Comparison of ENCODE assay signal across 9 cellular contexts in the genomic region with DNA sequence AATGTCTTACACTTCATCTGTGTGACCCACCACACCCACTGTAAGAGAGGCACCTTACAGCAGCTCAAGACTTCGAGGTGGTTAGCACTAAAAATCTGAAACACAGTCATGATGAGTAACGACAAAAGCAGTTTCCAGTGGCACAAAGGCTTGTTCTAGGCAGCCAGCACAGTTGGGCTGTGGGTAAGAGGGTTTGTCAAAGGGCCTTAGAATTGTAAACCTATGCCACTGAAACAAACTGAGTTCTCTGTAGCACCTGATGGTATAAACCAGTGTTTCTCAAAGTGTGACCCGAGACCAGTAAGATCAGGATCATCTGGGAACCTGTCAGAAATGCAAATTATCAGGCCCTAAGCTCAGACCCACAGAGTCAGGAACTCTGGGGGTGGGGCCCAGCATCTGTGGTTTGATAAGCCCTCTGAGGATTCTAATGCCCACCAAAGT. TPM values are rescaled to one million over a fixed set of nuclear protein-coding genes. Genes with fewer than 3 reads are reported as not detected.
A peak's percentile ranks its signal among the peaks of the same experiment; 100 is the strongest.
DNase-seq lines count a peak whose midpoint lies in the region; ATAC-seq and TF ChIP-seq lines count a peak whose summit lies in the region.
"Had no signal": no experiment of that assay in that cellular context is flagged by ENCODE, and none has a peak within 500 bp of the region (broad histone marks: within the 10 kb centered on the region; RNA-seq: fewer than 3 reads in every experiment).

No MANE protein-coding gene starts in this region.

- H3K4me1 ChIP-seq in left ventricle myocardium inferior (peaks cover 95% of the 10 kb centered on the region), subcutaneous abdominal adipose tissue (ENCODE audit: control insufficient read depth in 5 of 5, insufficient read depth in 5 of 5, low read length in 5 of 5) (peaks cover 2 to 65% (median 52%) of the 10 kb centered on the region in 5 donors)

- DNase-seq in left ventricle myocardium inferior (no peak), Right ventricle myocardium superior (no peak), glomerular visceral epithelial cell (ENCODE audit: extremely low spot score) (peak; percentile 73), endothelial cell (ENCODE audit: low spot score) (no peak), progenitor cell of endocrine pancreas (ENCODE audit: low spot score, unreplicated experiment) (no peak)
- peak; percentile 77 for DNase-seq in activated CD8-positive, alpha-beta T cell treated with anti-CD3 and anti-CD28 coated beads for 36 hours

- intact Hi-C loops in left ventricle myocardium inferior (cut with micrococcal nuclease) (no loop called here), Right ventricle myocardium superior (cut with DNase I) (no loop called here)
- intact Hi-C loops in activated CD8-positive, alpha-beta T cell treated with anti-CD3 and anti-CD28 coated beads for 36 hours (cut with micrococcal nuclease), result loop anchor here (5.0 kb wide), 1 partner anchor 118 kb away; no protein-coding TSS in a partner anchor

- peak overlapping the region; percentile 88 for H3K27ac Mint-ChIP-seq in activated CD8-positive, alpha-beta T cell treated with anti-CD3 and anti-CD28 coated beads for 36 hours
- H3K27ac Mint-ChIP-seq in endothelial cell (ENCODE audit: unreplicated experiment) (no peak overlapping the region), progenitor cell of endocrine pancreas (no peak overlapping the region)

- H3K36me3 ChIP-seq in left ventricle myocardium inferior (no peaks in the 10 kb centered on the region), subcutaneous abdominal adipose tissue (ENCODE audit: control insufficient read depth in 5 of 5, insufficient read depth in 5 of 5, low read length in 5 of 5) (no peaks in the 10 kb centered on the region)

- no peaks in the 10 kb centered on the region for H3K27me3 Mint-ChIP-seq in activated CD8-positive, alpha-beta T cell treated with anti-CD3 and anti-CD28 coated beads for 36 hours
- H3K27me3 Mint-ChIP-seq in endothelial cell (ENCODE audit: unreplicated experiment), result no peaks in the 10 kb centered on the region
- peaks cover 6% of the 10 kb centered on the region for H3K27me3 Mint-ChIP-seq in progenitor cell of endocrine pancreas

- H3K9me3 Mint-ChIP-seq in activated CD8-positive, alpha-beta T cell treated with anti-CD3 and anti-CD28 coated beads for 36 hours, result no peaks in the 10 kb centered on the region
- H3K9me3 Mint-ChIP-seq in endothelial cell (ENCODE audit: unreplicated experiment), result no peaks in the 10 kb centered on the region
- H3K9me3 Mint-ChIP-seq in progenitor cell of endocrine pancreas (ENCODE audit: low read depth), result no peaks in the 10 kb centered on the region

- TF ChIP-seq CTCF in left ventricle myocardium inferior (IDR thresholded peaks at IDR 0.05; ENCODE audit: borderline replicate concordance) (no peak), endothelial cell (IDR thresholded peaks at IDR 0.05; ENCODE audit: unreplicated experiment) (no peak), progenitor cell of endocrine pancreas (IDR thresholded peaks at IDR 0.05; ENCODE audit: unreplicated experiment) (no peak)
- no peak for TF ChIP-seq CTCF in activated CD8-positive, alpha-beta T cell treated with anti-CD3 and anti-CD28 coated beads for 36 hours (IDR thresholded peaks at IDR 0.05)

- no peaks in the 10 kb centered on the region for H3K36me3 Mint-ChIP-seq in activated CD8-positive, alpha-beta T cell treated with anti-CD3 and anti-CD28 coated beads for 36 hours (ENCODE audit: low read depth)
- H3K36me3 Mint-ChIP-seq in endothelial cell (ENCODE audit: low read depth, unreplicated experiment), result no peaks in the 10 kb centered on the region
- no peaks in the 10 kb centered on the region for H3K36me3 Mint-ChIP-seq in progenitor cell of endocrine pancreas (ENCODE audit: insufficient read depth)

- H3K9me3 ChIP-seq in left ventricle myocardium inferior (replicated peaks) (no peaks in the 10 kb centered on the region), subcutaneous abdominal adipose tissue (ENCODE audit: control insufficient read depth in 5 of 5, low read length in 5 of 5) (no peaks in the 10 kb centered on the region)

- H3K27ac ChIP-seq in left ventricle myocardium inferior (replicated peaks) (peak overlapping the region; percentile 87), subcutaneous abdominal adipose tissue (ENCODE audit: low read depth, low read length) (peak overlapping the region; percentile 45)
- H3K27ac ChIP-seq: C4-2B had no signal

- ATAC-seq in Right ventricle myocardium superior (ENCODE audit: poor library complexity) (no peak), HG02840 (IDR thresholded peaks at IDR 0.05; ENCODE audit: low FRiP score, unreplicated experiment) (no peak)
- ATAC-seq in activated CD8-positive, alpha-beta T cell treated with anti-CD3 and anti-CD28 coated beads for 36 hours, result peak; percentile 80

- POLR2A ChIA-PET in activated CD8-positive, alpha-beta T cell treated with anti-CD3 and anti-CD28 coated beads for 36 hours (lab: Charles Lee), result interaction anchor here (0.8 to 2.8 kb wide), 10 partner anchors 11 to 176 kb away, joined by 3 to 10 read pairs (median 3); a partner anchor contains a TSS

- H3K4me1 Mint-ChIP-seq in activated CD8-positive, alpha-beta T cell treated with anti-CD3 and anti-CD28 coated beads for 36 hours (ENCODE audit: low read depth), result peaks cover 37% of the 10 kb centered on the region
- H3K4me1 Mint-ChIP-seq in endothelial cell (ENCODE audit: unreplicated experiment) (peaks cover 11% of the 10 kb centered on the region), progenitor cell of endocrine pancreas (ENCODE audit: low read depth) (peaks cover 1% of the 10 kb centered on the region)

- no peaks in the 10 kb centered on the region for H3K27me3 ChIP-seq in left ventricle myocardium inferior (ENCODE audit: low read depth)
- no peaks in the 10 kb centered on the region for H3K27me3 ChIP-seq in subcutaneous abdominal adipose tissue (ENCODE audit: control insufficient read depth in 5 of 5, insufficient read depth in 4 of 5, low read length in 5 of 5)

- no peak overlapping the region for H3K4me3 Mint-ChIP-seq in activated CD8-positive, alpha-beta T cell treated with anti-CD3 and anti-CD28 coated beads for 36 hours
- H3K4me3 Mint-ChIP-seq in endothelial cell (ENCODE audit: unreplicated experiment), result no peak overlapping the region
- no peak overlapping the region for H3K4me3 Mint-ChIP-seq in progenitor cell of endocrine pancreas (ENCODE audit: low read depth)

- CTCF ChIA-PET in activated CD8-positive, alpha-beta T cell treated with anti-CD3 and anti-CD28 coated beads for 36 hours (lab: Charles Lee), result interaction anchor here (1.0 to 3.8 kb wide), 8 partner anchors 23 to 400 kb away, joined by 3 to 26 read pairs (median 4); a partner anchor contains a TSS

- H3K9ac ChIP-seq in subcutaneous abdominal adipose tissue (ENCODE audit: low read length in 5 of 5), result no peak overlapping the region

- H3K4me3 ChIP-seq in left ventricle myocardium inferior (no peak overlapping the region), subcutaneous abdominal adipose tissue (ENCODE audit: low read depth in 1 of 5, low read length in 5 of 5) (no peak overlapping the region)

RNA-seq across cellular contexts. Expression of a gene that starts 36.5 kb away (rescaled TPM):
- total RNA-seq in left ventricle myocardium inferior, result 39.0 TPM
- 48.2 TPM for total RNA-seq in Right ventricle myocardium superior
- total RNA-seq in activated CD8-positive, alpha-beta T cell treated with anti-CD3 and anti-CD28 coated beads for 36 hours, result 1 to 10 TPM; 1.2 to 1.5 TPM
- total RNA-seq in endothelial cell (ENCODE audit: unreplicated experiment), result 10.0 TPM
- 2.0 and 3.2 TPM in 2 replicates for total RNA-seq in progenitor cell of endocrine pancreas

Comparison
In these comparisons a context has a peak if more than half of its experiments do, and no peak if none do; other contexts are left out.
1. DNase-seq: peak in activated CD8-positive, alpha-beta T cell treated with anti-CD3 and anti-CD28 coated beads for 36 hours (single experiment) and glomerular visceral epithelial cell (single experiment); none in left ventricle myocardium inferior (single experiment), Right ventricle myocardium superior (single experiment), endothelial cell (single experiment) and progenitor cell of endocrine pancreas (single experiment).